ENCODE assay signal across 11 cellular contexts in genomic region chr13:32829676-32830091, GRCh38.
DNase-seq lines count a peak whose midpoint lies in the region; ATAC-seq and TF ChIP-seq lines count a peak whose summit lies in the region.
"Had no signal": no experiment of that assay in that cellular context is flagged by ENCODE, and none has a peak within 500 bp of the region (broad histone marks: within the 10 kb centered on the region; RNA-seq: fewer than 3 reads in every experiment).

No MANE protein-coding gene starts in this region.

- H3K27me3 ChIP-seq in GM23338 (ENCODE audit: insufficient read depth) (no peaks in the 10 kb centered on the region), endodermal cell (ENCODE audit: control insufficient read depth, insufficient read depth, low read length, poor library complexity, severe bottlenecking) (no peaks in the 10 kb centered on the region), parathyroid adenoma (ENCODE audit: control insufficient read depth, insufficient read depth, low read length) (no peaks in the 10 kb centered on the region), esophagus squamous epithelium (no peaks in the 10 kb centered on the region), A673 (replicated peaks; ENCODE audit: insufficient read depth, low read depth, low read length, poor library complexity) (no peaks in the 10 kb centered on the region)

- H3K79me2 ChIP-seq in GM23338 (replicated peaks; ENCODE audit: insufficient read depth) (no peaks in the 10 kb centered on the region), parathyroid adenoma (no peaks in the 10 kb centered on the region)

- CTCF ChIA-PET in A673 (lab: Charles Lee) = no interaction called here

- H3K27me3 Mint-ChIP-seq in GM23338 (ENCODE audit: insufficient read depth, low read depth, poor library complexity) (no peaks in the 10 kb centered on the region), endodermal cell (ENCODE audit: insufficient read depth) (no peaks in the 10 kb centered on the region)

- peak overlapping the region; percentile 30; the same call in 1 of the 2 replicates for H2AFZ ChIP-seq in GM23338
- H2AFZ ChIP-seq in parathyroid adenoma = peak overlapping the region; percentile 22

- intact Hi-C loops in esophagus squamous epithelium (cut with DNase I) (no loop called here), A673 (cut with micrococcal nuclease; ENCODE audit: unreplicated experiment) (no loop called here)

- H3K9me3 Mint-ChIP-seq in GM23338 = peaks cover 12% of the 10 kb centered on the region; the same call in 2 of the 3 replicates
- H3K9me3 Mint-ChIP-seq in endodermal cell = peaks cover 3% of the 10 kb centered on the region

- H3K27ac ChIP-seq in GM23338 (ENCODE audit: low read depth) = no peak overlapping the region
- peak overlapping the region; percentile 29 for H3K27ac ChIP-seq in endodermal cell (ENCODE audit: low read depth, low read length)
- no peak overlapping the region for H3K27ac ChIP-seq in parathyroid adenoma
- H3K27ac ChIP-seq in esophagus squamous epithelium = no peak overlapping the region
- H3K27ac ChIP-seq in A673 (ENCODE audit: low read depth, low read length, poor library complexity, severe bottlenecking) = no peak overlapping the region

- H3K36me3 Mint-ChIP-seq in GM23338 (ENCODE audit: low read depth) = no peaks in the 10 kb centered on the region
- H3K36me3 Mint-ChIP-seq in endodermal cell (ENCODE audit: low read depth) = no peaks in the 10 kb centered on the region
- H3K36me3 Mint-ChIP-seq: memory B cell had no signal

- H3K4me3 Mint-ChIP-seq in GM23338 (no peak overlapping the region), endodermal cell (no peak overlapping the region)
- H3K4me3 Mint-ChIP-seq: memory B cell had no signal

- TF ChIP-seq CTCF in GM23338 (conservative IDR thresholded peaks at IDR 0.05; ENCODE audit: low read depth in 2 of 2) = no peak
- no peak for TF ChIP-seq CTCF in endodermal cell (conservative IDR thresholded peaks at IDR 0.05)
- TF ChIP-seq CTCF in parathyroid adenoma (IDR thresholded peaks at IDR 0.05) = no peak
- TF ChIP-seq CTCF in esophagus squamous epithelium (IDR thresholded peaks at IDR 0.05) = no peak
- no peak for TF ChIP-seq CTCF in A673 (conservative IDR thresholded peaks at IDR 0.05; ENCODE audit: low read depth, low read length)

- H3K4me3 ChIP-seq in GM23338 (no peak overlapping the region), endodermal cell (ENCODE audit: low read length) (no peak overlapping the region), parathyroid adenoma (ENCODE audit: low read depth, low read length) (no peak overlapping the region), esophagus squamous epithelium (no peak overlapping the region), A673 (ENCODE audit: low read depth, low read length, poor library complexity, severe bottlenecking) (no peak overlapping the region)

- peaks cover 6% of the 10 kb centered on the region for H3K9me3 ChIP-seq in endodermal cell (ENCODE audit: control insufficient read depth, low read length)
- no peaks in the 10 kb centered on the region for H3K9me3 ChIP-seq in parathyroid adenoma (ENCODE audit: control insufficient read depth, low read length)
- peaks cover 0 to 5% (median 0%) of the 10 kb centered on the region in 3 donors for H3K9me3 ChIP-seq in esophagus squamous epithelium
- H3K9me3 ChIP-seq in A673 (ENCODE audit: low read depth, low read length, poor library complexity, severe bottlenecking) = no peaks in the 10 kb centered on the region

- H4K20me1 ChIP-seq in GM23338 (replicated peaks; ENCODE audit: insufficient read depth) = no peaks in the 10 kb centered on the region

- no peak for DNase-seq in GM23338 (ENCODE audit: low spot score)
- peak; percentile 51 for DNase-seq in NCI-H69 (lab: John Stamatoyannopoulos, UW)
- DNase-seq in endodermal cell = peak; percentile 83
- no peak for DNase-seq in esophagus squamous epithelium (lab: John Stamatoyannopoulos, UW)
- no peak for DNase-seq in A673 (ENCODE audit: low spot score)
- DNase-seq: NCI-H2171; stimulated activated CD4-positive, alpha-beta T cell treated with anti-CD3 and anti-CD28 coated beads, Interleukin-12 subunit alpha, Interleukin-12 subunit beta, amount 100 ng/mL, for 4 hours had no signal

- no peak overlapping the region for H3K27ac Mint-ChIP-seq in GM23338
- no peak overlapping the region for H3K27ac Mint-ChIP-seq in endodermal cell
- H3K27ac Mint-ChIP-seq: activated T-helper 2 cell treated with anti-CD3 and anti-CD28 coated beads, Interferon-gamma antibody, Interleukin-2, Interleukin-4, amounts not matched to agents 10 μg/mL and 5 μg/mL and 100 μg/mL, durations not matched to agents 14 hours and 24 hours and 36 hours; memory B cell had no signal

- no peaks in the 10 kb centered on the region for H3K9me2 ChIP-seq in GM23338 (ENCODE audit: insufficient read depth)

- no peaks in the 10 kb centered on the region for H3F3A ChIP-seq in GM23338 (replicated peaks; ENCODE audit: low read depth)

- POLR2A ChIA-PET in A673 (lab: Charles Lee; ENCODE audit: low non-redundant PET) = no interaction called here

- WGBS in endodermal cell (ENCODE audit: insufficient coverage in 1 of 2, insufficient read length in 1 of 2), 2 experiments = 60 to 69% methylated on average over 1 to 2 of the region's 2 CpGs
- WGBS in esophagus squamous epithelium, 2 donors = 61% methylated on average over 2 of the region's 2 CpGs; no CpG with 5 or more reads in 1 of the 2 donors

- no peak overlapping the region for H3K9ac ChIP-seq in endodermal cell (ENCODE audit: extremely low read depth, low read length, poor library complexity, severe bottlenecking)
- no peak overlapping the region for H3K9ac ChIP-seq in parathyroid adenoma

- H3K4me2 ChIP-seq in GM23338 = no peak overlapping the region
- peak overlapping the region; percentile 13 for H3K4me2 ChIP-seq in parathyroid adenoma (ENCODE audit: low read length)

- ATAC-seq in GM23338 = peak; percentile 82
- ATAC-seq in HG02759 (IDR thresholded peaks at IDR 0.05; ENCODE audit: unreplicated experiment) = no peak

- BruUV-seq in A673 (replicated peaks; lab: Mats Ljungman, UMichigan) = no TSS peak

- H3K36me3 ChIP-seq in GM23338 (ENCODE audit: insufficient read depth) (no peaks in the 10 kb centered on the region), endodermal cell (ENCODE audit: control insufficient read depth, insufficient read depth, low read length) (no peaks in the 10 kb centered on the region), parathyroid adenoma (ENCODE audit: control insufficient read depth, insufficient read depth, low read length) (no peaks in the 10 kb centered on the region), esophagus squamous epithelium (no peaks in the 10 kb centered on the region), A673 (ENCODE audit: insufficient read depth, low read length, poor library complexity, severe bottlenecking) (no peaks in the 10 kb centered on the region)

- H3K4me1 ChIP-seq in GM23338 (ENCODE audit: insufficient read depth) (no peaks in the 10 kb centered on the region), endodermal cell (ENCODE audit: control insufficient read depth, insufficient read depth, low read length) (peaks cover 3% of the 10 kb centered on the region), parathyroid adenoma (peaks cover 2% of the 10 kb centered on the region), esophagus squamous epithelium (peaks cover 0 to 10% (median 5%) of the 10 kb centered on the region in 3 donors), A673 (ENCODE audit: insufficient read depth, low read length, poor library complexity, severe bottlenecking) (no peaks in the 10 kb centered on the region)

- TF ChIP-seq POLR2A in esophagus squamous epithelium (IDR thresholded peaks at IDR 0.05) = no peak

- peaks cover 19% of the 10 kb centered on the region for H3K4me1 Mint-ChIP-seq in GM23338
- no peaks in the 10 kb centered on the region for H3K4me1 Mint-ChIP-seq in endodermal cell
- H3K4me1 Mint-ChIP-seq: memory B cell had no signal

TF ChIP-seq in GM23338, 12 proteins besides CTCF, POLR2A, EP300 and RAD21:
- TF ChIP-seq POLR2AphosphoS5 (IDR thresholded peaks at IDR 0.05; ENCODE audit: low read depth) (no peak), EZH2phosphoT487 (IDR thresholded peaks at IDR 0.05; ENCODE audit: unreplicated experiment) (no peak), ZNF114 (CRISPR knock-in tag; IDR thresholded peaks at IDR 0.05) (no peak), ETS1 (IDR thresholded peaks at IDR 0.05) (no peak), STAT1 (IDR thresholded peaks at IDR 0.05; ENCODE audit: unreplicated experiment) (no peak), ZNF331 (CRISPR knock-in tag; IDR thresholded peaks at IDR 0.05; ENCODE audit: low read depth) (no peak)

Comparison
In these comparisons a context has a peak if more than half of its experiments do, and no peak if none do; other contexts are left out.
1. DNase-seq: peak in NCI-H69 (single experiment) and endodermal cell (single experiment); none in GM23338 (single experiment), esophagus squamous epithelium (single experiment) and A673 (single experiment).